1 cellular context compared by ENCODE assay signal in the genomic region with DNA sequence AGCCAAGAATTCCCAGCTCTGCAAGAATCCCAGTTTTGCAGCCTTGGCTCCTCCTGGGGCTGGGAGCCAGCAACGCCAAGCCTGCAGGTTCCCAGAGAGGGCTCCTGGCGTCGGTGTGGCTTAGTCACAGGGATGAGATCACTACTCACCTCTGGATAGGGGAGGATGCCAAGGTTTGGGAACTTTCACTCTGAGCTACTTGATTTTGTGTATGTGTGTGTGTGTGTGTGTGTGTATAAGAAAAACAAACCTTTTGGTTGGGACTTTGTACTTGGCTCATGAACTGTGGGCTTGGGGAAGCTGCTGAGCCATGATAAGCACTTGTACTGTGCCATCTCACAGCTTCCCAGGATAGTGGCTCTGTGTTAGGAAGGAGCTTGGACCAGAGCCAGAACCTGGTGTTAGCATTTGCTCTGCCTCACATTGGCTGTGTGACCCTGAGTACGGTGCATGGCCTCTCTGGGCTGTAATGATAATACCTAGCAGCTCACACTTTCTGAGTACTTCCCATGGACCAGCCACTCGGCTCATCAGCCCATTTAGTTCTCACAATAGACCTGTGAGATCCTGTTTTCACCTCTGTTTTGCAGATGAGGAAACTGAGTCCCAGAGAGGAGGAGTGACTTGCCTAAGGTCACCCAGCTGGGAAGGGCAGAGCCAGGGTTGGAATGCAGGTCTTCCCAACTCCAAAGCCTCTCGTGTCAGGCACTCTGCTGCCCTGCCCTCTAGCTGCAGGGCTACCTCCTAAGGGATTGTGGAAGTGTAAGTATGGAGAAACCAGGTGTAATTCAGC.
TF ChIP-seq lines count a peak whose summit lies in the region.

No MANE protein-coding gene starts in this region.

TF ChIP-seq in HepG2, 621 proteins besides CTCF, POLR2A, EP300 and RAD21 (continued from another document and continues in another):
- TF ChIP-seq BCL6 (CRISPR knock-in tag; IDR thresholded peaks at IDR 0.05) (0 out of 2 replicates have a peak, but pooled peaks have one; percentile 49), ZNF678 (CRISPR knock-in tag; IDR thresholded peaks at IDR 0.05) (no peak), NFATC3 (CRISPR knock-in tag; IDR thresholded peaks at IDR 0.05) (no peak), LCORL (IDR thresholded peaks at IDR 0.05) (peak; percentile 74; the same call in 1 of the 2 replicates), LCORL (CRISPR knock-in tag; IDR thresholded peaks at IDR 0.05) (peak; percentile 95), GTF3A (CRISPR knock-in tag; conservative IDR thresholded peaks at IDR 0.05) (no peak), ISL2 (CRISPR knock-in tag; IDR thresholded peaks at IDR 0.05) (0 out of 2 replicates have a peak, but pooled peaks have one; percentile 41), ZNF335 (CRISPR knock-in tag; IDR thresholded peaks at IDR 0.05) (no peak), ZC3H13 (CRISPR knock-in tag; IDR thresholded peaks at IDR 0.05) (no peak), KDM5B (CRISPR knock-in tag; IDR thresholded peaks at IDR 0.05; ENCODE audit: borderline replicate concordance) (peak; percentile 41; the same call in 1 of the 2 replicates), SP4 (CRISPR knock-in tag; IDR thresholded peaks at IDR 0.05) (no peak), NRL (CRISPR knock-in tag; IDR thresholded peaks at IDR 0.05; ENCODE audit: borderline replicate concordance) (no peak), ZNF264 (CRISPR knock-in tag; IDR thresholded peaks at IDR 0.05) (peak; percentile 68; the same call in 1 of the 2 replicates), SOX13 (IDR thresholded peaks at IDR 0.05) (no peak), SOX13 (CRISPR knock-in tag; conservative IDR thresholded peaks at IDR 0.05 in 1 of 2, IDR thresholded peaks at IDR 0.05 in 1 of 2) (peak in 1 of 2 experiments; percentile 27; a peak in 1 of 4 replicates), CHD2 (IDR thresholded peaks at IDR 0.05; ENCODE audit: low read depth, low read length) (no peak), HOXA3 (CRISPR knock-in tag; IDR thresholded peaks at IDR 0.05) (peak; percentile 62), DMAP1 (CRISPR knock-in tag; IDR thresholded peaks at IDR 0.05) (no peak), RORA (CRISPR knock-in tag; IDR thresholded peaks at IDR 0.05) (no peak), IKZF4 (CRISPR knock-in tag; IDR thresholded peaks at IDR 0.05; ENCODE audit: borderline replicate concordance, low read depth, not compliant biosample characterization) (no peak), NONO (IDR thresholded peaks at IDR 0.05) (no peak), NONO (CRISPR knock-in tag; conservative IDR thresholded peaks at IDR 0.05) (peak; percentile 38; the same call in 1 of the 2 replicates), ZNF225 (CRISPR knock-in tag; IDR thresholded peaks at IDR 0.05) (no peak), ZNF382 (CRISPR knock-in tag; IDR thresholded peaks at IDR 0.05; ENCODE audit: borderline replicate concordance) (no peak), POGZ (CRISPR knock-in tag; IDR thresholded peaks at IDR 0.05) (no peak; the same call in 1 of the 2 replicates), TBX3 (IDR thresholded peaks at IDR 0.05; ENCODE audit: borderline replicate concordance) (no peak), SMAD1 (CRISPR knock-in tag; IDR thresholded peaks at IDR 0.05; ENCODE audit: borderline replicate concordance, low read depth) (no peak), MAFG (CRISPR knock-in tag; IDR thresholded peaks at IDR 0.05) (no peak), SAP130 (CRISPR knock-in tag; IDR thresholded peaks at IDR 0.05; ENCODE audit: low read depth) (peak; percentile 45), KDM6A (CRISPR knock-in tag; IDR thresholded peaks at IDR 0.05; ENCODE audit: low read depth) (no peak; the same call in 1 of the 2 replicates), HMGA1 (CRISPR knock-in tag; conservative IDR thresholded peaks at IDR 0.05) (no peak), ZNF263 (CRISPR knock-in tag; IDR thresholded peaks at IDR 0.05) (peak; percentile 25), ZNF550 (CRISPR knock-in tag; IDR thresholded peaks at IDR 0.05; ENCODE audit: borderline replicate concordance) (no peak), NFE2 (CRISPR knock-in tag; IDR thresholded peaks at IDR 0.05) (no peak)
- TF ChIP-seq, protein P1, sequence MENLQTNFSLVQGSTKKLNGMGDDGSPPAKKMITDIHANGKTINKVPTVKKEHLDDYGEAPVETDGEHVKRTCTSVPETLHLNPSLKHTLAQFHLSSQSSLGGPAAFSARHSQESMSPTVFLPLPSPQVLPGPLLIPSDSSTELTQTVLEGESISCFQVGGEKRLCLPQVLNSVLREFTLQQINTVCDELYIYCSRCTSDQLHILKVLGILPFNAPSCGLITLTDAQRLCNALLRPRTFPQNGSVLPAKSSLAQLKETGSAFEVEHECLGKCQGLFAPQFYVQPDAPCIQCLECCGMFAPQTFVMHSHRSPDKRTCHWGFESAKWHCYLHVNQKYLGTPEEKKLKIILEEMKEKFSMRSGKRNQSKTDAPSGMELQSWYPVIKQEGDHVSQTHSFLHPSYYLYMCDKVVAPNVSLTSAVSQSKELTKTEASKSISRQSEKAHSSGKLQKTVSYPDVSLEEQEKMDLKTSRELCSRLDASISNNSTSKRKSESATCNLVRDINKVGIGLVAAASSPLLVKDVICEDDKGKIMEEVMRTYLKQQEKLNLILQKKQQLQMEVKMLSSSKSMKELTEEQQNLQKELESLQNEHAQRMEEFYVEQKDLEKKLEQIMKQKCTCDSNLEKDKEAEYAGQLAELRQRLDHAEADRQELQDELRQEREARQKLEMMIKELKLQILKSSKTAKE (CRISPR knock-in tag; IDR thresholded peaks at IDR 0.05; ENCODE audit: borderline replicate concordance): no peak
- TF ChIP-seq, protein P2, sequence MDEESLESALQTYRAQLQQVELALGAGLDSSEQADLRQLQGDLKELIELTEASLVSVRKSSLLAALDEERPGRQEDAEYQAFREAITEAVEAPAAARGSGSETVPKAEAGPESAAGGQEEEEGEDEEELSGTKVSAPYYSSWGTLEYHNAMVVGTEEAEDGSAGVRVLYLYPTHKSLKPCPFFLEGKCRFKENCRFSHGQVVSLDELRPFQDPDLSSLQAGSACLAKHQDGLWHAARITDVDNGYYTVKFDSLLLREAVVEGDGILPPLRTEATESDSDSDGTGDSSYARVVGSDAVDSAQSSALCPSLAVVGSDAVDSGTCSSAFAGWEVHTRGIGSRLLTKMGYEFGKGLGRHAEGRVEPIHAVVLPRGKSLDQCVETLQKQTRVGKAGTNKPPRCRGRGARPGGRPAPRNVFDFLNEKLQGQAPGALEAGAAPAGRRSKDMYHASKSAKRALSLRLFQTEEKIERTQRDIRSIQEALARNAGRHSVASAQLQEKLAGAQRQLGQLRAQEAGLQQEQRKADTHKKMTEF (CRISPR knock-in tag; IDR thresholded peaks at IDR 0.05): peak; percentile 59
- TF ChIP-seq, protein P3, sequence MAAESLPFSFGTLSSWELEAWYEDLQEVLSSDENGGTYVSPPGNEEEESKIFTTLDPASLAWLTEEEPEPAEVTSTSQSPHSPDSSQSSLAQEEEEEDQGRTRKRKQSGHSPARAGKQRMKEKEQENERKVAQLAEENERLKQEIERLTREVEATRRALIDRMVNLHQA (CRISPR knock-in tag; IDR thresholded peaks at IDR 0.05): no peak
- TF ChIP-seq, protein P4, sequence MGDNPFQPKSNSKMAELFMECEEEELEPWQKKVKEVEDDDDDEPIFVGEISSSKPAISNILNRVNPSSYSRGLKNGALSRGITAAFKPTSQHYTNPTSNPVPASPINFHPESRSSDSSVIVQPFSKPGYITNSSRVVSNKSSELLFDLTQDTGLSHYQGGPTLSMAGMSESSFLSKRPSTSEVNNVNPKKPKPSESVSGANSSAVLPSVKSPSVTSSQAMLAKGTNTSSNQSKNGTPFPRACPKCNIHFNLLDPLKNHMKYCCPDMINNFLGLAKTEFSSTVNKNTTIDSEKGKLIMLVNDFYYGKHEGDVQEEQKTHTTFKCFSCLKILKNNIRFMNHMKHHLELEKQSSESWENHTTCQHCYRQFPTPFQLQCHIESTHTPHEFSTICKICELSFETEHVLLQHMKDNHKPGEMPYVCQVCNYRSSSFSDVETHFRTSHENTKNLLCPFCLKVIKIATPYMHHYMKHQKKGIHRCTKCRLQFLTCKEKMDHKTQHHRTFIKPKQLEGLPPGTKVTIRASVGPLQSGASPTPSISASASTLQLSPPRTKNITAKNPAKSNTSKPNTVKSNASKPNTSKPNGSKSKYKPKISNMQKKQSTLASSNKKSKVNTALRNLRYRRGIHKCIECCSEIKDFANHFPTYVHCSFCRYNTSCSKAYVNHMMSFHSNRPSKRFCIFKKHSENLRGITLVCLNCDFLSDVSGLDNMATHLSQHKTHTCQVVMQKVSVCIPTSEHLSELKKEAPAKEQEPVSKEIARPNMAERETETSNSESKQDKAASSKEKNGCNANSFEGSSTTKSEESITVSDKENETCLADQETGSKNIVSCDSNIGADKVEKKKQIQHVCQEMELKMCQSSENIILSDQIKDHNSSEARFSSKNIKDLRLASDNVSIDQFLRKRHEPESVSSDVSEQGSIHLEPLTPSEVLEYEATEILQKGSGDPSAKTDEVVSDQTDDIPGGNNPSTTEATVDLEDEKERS (CRISPR knock-in tag; IDR thresholded peaks at IDR 0.05): 0 out of 2 replicates have a peak, but pooled peaks have one; percentile 36
- TF ChIP-seq, protein P5, sequence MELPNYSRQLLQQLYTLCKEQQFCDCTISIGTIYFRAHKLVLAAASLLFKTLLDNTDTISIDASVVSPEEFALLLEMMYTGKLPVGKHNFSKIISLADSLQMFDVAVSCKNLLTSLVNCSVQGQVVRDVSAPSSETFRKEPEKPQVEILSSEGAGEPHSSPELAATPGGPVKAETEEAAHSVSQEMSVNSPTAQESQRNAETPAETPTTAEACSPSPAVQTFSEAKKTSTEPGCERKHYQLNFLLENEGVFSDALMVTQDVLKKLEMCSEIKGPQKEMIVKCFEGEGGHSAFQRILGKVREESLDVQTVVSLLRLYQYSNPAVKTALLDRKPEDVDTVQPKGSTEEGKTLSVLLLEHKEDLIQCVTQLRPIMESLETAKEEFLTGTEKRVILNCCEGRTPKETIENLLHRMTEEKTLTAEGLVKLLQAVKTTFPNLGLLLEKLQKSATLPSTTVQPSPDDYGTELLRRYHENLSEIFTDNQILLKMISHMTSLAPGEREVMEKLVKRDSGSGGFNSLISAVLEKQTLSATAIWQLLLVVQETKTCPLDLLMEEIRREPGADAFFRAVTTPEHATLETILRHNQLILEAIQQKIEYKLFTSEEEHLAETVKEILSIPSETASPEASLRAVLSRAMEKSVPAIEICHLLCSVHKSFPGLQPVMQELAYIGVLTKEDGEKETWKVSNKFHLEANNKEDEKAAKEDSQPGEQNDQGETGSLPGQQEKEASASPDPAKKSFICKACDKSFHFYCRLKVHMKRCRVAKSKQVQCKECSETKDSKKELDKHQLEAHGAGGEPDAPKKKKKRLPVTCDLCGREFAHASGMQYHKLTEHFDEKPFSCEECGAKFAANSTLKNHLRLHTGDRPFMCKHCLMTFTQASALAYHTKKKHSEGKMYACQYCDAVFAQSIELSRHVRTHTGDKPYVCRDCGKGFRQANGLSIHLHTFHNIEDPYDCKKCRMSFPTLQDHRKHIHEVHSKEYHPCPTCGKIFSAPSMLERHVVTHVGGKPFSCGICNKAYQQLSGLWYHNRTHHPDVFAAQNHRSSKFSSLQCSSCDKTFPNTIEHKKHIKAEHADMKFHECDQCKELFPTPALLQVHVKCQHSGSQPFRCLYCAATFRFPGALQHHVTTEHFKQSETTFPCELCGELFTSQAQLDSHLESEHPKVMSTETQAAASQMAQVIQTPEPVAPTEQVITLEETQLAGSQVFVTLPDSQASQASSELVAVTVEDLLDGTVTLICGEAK (IDR thresholded peaks at IDR 0.05): no peak
- TF ChIP-seq, protein P5 (CRISPR knock-in tag; IDR thresholded peaks at IDR 0.05): no peak
- TF ChIP-seq, protein P6, sequence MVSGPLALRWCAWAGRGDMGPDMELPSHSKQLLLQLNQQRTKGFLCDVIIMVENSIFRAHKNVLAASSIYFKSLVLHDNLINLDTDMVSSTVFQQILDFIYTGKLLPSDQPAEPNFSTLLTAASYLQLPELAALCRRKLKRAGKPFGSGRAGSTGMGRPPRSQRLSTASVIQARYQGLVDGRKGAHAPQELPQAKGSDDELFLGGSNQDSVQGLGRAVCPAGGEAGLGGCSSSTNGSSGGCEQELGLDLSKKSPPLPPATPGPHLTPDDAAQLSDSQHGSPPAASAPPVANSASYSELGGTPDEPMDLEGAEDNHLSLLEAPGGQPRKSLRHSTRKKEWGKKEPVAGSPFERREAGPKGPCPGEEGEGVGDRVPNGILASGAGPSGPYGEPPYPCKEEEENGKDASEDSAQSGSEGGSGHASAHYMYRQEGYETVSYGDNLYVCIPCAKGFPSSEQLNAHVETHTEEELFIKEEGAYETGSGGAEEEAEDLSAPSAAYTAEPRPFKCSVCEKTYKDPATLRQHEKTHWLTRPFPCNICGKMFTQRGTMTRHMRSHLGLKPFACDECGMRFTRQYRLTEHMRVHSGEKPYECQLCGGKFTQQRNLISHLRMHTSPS (CRISPR knock-in tag; IDR thresholded peaks at IDR 0.05; ENCODE audit: low read depth): peak; percentile 55; the same call in 1 of the 2 replicates
